In the genomic region with DNA sequence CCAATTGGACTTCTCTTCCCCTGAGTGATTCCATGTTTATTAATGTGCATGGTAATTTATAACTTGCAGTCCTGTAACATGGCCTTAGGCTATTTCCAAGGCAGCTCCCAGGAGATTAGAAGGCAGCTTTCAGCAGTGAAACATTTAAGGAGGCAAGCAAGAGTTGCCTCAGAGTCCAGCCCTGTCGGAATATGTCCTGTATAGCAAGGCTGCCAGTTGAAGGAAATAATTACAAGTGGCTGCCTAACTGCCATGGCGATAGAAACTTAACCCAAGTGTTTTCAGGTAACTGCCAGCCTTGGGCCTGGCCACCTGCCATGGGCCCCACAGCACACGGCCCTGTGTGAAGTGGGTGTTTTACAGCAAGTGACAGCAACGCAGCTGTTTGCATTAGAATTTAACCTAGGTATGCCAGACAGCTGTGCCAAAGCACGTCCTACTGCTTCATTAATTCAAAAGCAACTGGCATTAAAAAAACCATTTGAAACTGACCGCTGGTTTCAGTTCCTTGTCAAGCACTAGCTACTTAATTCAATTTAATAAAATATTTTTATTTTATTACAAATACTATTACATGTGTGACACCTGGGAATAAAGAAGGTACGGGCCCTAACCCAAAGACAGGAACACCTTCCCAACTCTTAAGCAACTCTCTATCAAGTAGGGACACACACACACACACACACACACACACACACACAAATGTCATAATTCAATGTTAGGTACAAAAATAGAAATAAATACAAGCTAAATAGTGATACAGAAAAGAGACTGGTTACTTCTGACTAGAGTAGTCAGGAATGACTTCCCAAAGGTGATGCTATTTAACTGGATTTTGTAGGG, we compare ENCODE assay signal across 8 cellular contexts.
A peak's percentile ranks its signal among the peaks of the same experiment; 100 is the strongest.
DNase-seq lines count a peak whose midpoint lies in the region; ATAC-seq and TF ChIP-seq lines count a peak whose summit lies in the region.

No MANE protein-coding gene starts in this region.

- no peaks in the 10 kb centered on the region for H3K79me2 ChIP-seq in OCI-LY1 (ENCODE audit: insufficient read depth, low read length)

- no peaks in the 10 kb centered on the region for H3K4me1 Mint-ChIP-seq in natural killer cell treated with Interleukin-12 subunit alpha and Interleukin-12 subunit beta and Interleukin-15 and Interleukin-18, amount 100 ng/mL, for 72 hours (ENCODE audit: low read depth in 2 of 2)

- DNase-seq in GM12865 (ENCODE audit: low read depth) (peak; percentile 11), medulla oblongata (ENCODE audit: extremely low spot score) (peak; percentile 38), OCI-M2 (lab: John Stamatoyannopoulos, UW; ENCODE audit: unreplicated experiment) (no peak), SW480 (ENCODE audit: low spot score) (no peak)
- DNase-seq in natural killer cell treated with Interleukin-12 subunit alpha and Interleukin-12 subunit beta and Interleukin-15 and Interleukin-18, amount 100 ng/mL, for 72 hours (ENCODE audit: low spot score), result no peak

- peak overlapping the region; percentile 99 for H3K27ac ChIP-seq in OCI-LY1 (ENCODE audit: low read depth, low read length, poor library complexity, severe bottlenecking)

- no peak overlapping the region for H3K4me3 Mint-ChIP-seq in natural killer cell treated with Interleukin-12 subunit alpha and Interleukin-12 subunit beta and Interleukin-15 and Interleukin-18, amount 100 ng/mL, for 72 hours

- peaks cover 5% of the 10 kb centered on the region; the same call in 1 of the 2 replicates for H3F3A ChIP-seq in OCI-LY1 (ENCODE audit: insufficient read depth, low read length)

- H3K36me3 Mint-ChIP-seq in natural killer cell treated with Interleukin-12 subunit alpha and Interleukin-12 subunit beta and Interleukin-15 and Interleukin-18, amount 100 ng/mL, for 72 hours, result no peaks in the 10 kb centered on the region

- H2AFZ ChIP-seq in OCI-LY1 (ENCODE audit: low read length), result no peak overlapping the region

- peak overlapping the region; percentile 63 for H3K9ac ChIP-seq in OCI-LY1 (ENCODE audit: low read length)

- H3K4me2 ChIP-seq in OCI-LY1 (ENCODE audit: low read length), result peak overlapping the region; percentile 49

- H3K36me3 ChIP-seq in OCI-LY1 (ENCODE audit: insufficient read depth, low read length), result no peaks in the 10 kb centered on the region

- no peak overlapping the region for H3K27ac Mint-ChIP-seq in natural killer cell treated with Interleukin-12 subunit alpha and Interleukin-12 subunit beta and Interleukin-15 and Interleukin-18, amount 100 ng/mL, for 72 hours

- ATAC-seq in HG03060 (IDR thresholded peaks at IDR 0.05; ENCODE audit: low read depth, unreplicated experiment), result peak; percentile 85
- ATAC-seq in HG03565 (IDR thresholded peaks at IDR 0.05; ENCODE audit: unreplicated experiment), result no peak
- ATAC-seq in natural killer cell treated with Interleukin-12 subunit alpha and Interleukin-12 subunit beta and Interleukin-15 and Interleukin-18, amount 100 ng/mL, for 72 hours, result no peak

- peaks cover 51% of the 10 kb centered on the region for H3K4me1 ChIP-seq in OCI-LY1 (ENCODE audit: insufficient read depth, low read length, severe bottlenecking)

- H3K9me2 ChIP-seq in OCI-LY1 (ENCODE audit: low read depth, low read length), result no peaks in the 10 kb centered on the region

- no peaks in the 10 kb centered on the region for H3K9me3 Mint-ChIP-seq in natural killer cell treated with Interleukin-12 subunit alpha and Interleukin-12 subunit beta and Interleukin-15 and Interleukin-18, amount 100 ng/mL, for 72 hours

- H3K4me3 ChIP-seq in GM12865 (ENCODE audit: low read depth, low read length), result no peak overlapping the region
- peak overlapping the region; percentile 10 for H3K4me3 ChIP-seq in OCI-LY1 (ENCODE audit: low read depth, low read length, poor library complexity, severe bottlenecking)

- no peaks in the 10 kb centered on the region for H3K27me3 ChIP-seq in OCI-LY1 (ENCODE audit: insufficient read depth, low read length)

- no peak for TF ChIP-seq CTCF in GM12865 (IDR thresholded peaks at IDR 0.05; ENCODE audit: insufficient read depth, low read depth, low read length, missing control alignments)
- TF ChIP-seq CTCF in OCI-LY1 (IDR thresholded peaks at IDR 0.05; ENCODE audit: low read length), result no peak

- H3K9me3 ChIP-seq in OCI-LY1 (ENCODE audit: low read length), result no peaks in the 10 kb centered on the region

- no peaks in the 10 kb centered on the region for H4K20me1 ChIP-seq in OCI-LY1 (ENCODE audit: insufficient read depth, low read length)

- H3K27me3 Mint-ChIP-seq in natural killer cell treated with Interleukin-12 subunit alpha and Interleukin-12 subunit beta and Interleukin-15 and Interleukin-18, amount 100 ng/mL, for 72 hours, result peaks cover 5 to 25% of the 10 kb centered on the region in 2 donors

Comparison
In these comparisons a context has a peak if more than half of its experiments do, and no peak if none do; other contexts are left out.
1. DNase-seq: peak in GM12865 (single experiment) and medulla oblongata (single experiment); none in OCI-M2 (single experiment), SW480 (single experiment) and natural killer cell treated with Interleukin-12 subunit alpha and Interleukin-12 subunit beta and Interleukin-15 and Interleukin-18, amount 100 ng/mL, for 72 hours (single experiment).